12 cellular contexts compared by ENCODE assay signal in the genomic region with DNA sequence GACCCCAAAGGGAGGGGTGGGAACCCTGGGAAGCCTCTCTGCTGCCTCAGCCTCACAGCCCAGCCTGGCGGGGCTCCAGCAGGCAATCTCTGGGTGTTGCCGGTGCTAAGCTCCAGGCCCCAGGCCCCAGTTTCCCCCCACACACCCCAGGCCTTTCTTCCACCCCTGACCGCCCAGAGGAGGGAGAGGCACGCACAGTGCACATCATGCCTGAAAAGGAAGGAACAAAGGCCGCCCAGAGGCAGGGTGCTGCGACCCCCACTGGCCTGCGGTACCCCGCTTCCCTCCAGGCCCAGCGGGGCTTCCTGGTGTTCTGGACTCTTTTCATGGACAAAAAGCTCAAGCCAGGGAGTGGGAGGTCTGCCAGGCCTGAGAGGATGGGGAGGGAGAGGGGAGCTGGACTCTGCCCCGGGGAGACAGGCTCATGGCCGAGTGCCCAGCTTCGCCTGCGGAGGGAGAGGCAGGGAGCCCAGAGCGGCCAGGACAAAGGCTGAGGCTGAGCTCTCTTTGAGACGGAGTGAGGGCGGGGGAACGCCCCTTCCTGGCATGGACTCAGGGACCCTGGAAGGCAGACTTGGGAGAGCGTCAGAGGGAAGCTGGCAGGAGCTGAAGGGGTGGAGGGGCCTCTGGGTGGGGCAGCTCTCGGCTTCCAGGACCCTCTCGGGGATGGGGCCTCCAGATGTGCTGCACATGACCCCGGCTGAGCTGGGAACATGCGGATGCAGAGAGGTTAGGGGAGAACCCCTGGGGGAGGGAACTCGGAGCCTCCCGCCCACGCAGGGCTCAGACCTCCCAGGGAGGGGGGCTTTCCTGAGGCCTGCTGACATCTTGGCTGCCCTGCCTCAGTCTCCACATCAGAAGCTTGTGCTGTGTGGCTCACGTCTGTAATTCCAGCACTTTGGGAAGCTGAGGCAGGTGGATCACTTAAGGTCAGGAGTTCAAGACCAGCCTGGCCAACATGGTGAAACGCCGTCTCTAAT. TPM values are rescaled to one million over a fixed set of nuclear protein-coding genes. Genes with fewer than 3 reads are reported as not detected.
DNase-seq lines count a peak whose midpoint lies in the region; ATAC-seq and TF ChIP-seq lines count a peak whose summit lies in the region.
"Had no signal": no experiment of that assay in that cellular context is flagged by ENCODE, and none has a peak within 500 bp of the region (broad histone marks: within the 10 kb centered on the region; RNA-seq: fewer than 3 reads in every experiment).

No MANE protein-coding gene starts in this region.

- WGBS in right lobe of liver (ENCODE audit: insufficient coverage, low coverage, low lambda C conversion rate, missing lambda C conversion rate), result 31% methylated on average over 7 of the region's 28 CpGs

- H3K4me3 ChIP-seq in right lobe of liver, result peak overlapping the region in 2 of 3 donors; percentile 51 to 53
- H3K4me3 ChIP-seq in upper lobe of right lung, result no peak overlapping the region

- H3K4me1 Mint-ChIP-seq in activated CD8-positive, alpha-beta T cell treated with anti-CD3 and anti-CD28 coated beads, Interleukin-2, amount 10 ng/mL, durations not matched to agents 7 days and 5 days (ENCODE audit: low read depth), result no peaks in the 10 kb centered on the region
- H3K4me1 Mint-ChIP-seq in T-helper 2 cell treated with Interferon-gamma antibody and Interleukin-4, amounts not matched to agents 5 μg/mL and 100 μg/mL, for 36 hours (ENCODE audit: low read depth), result no peaks in the 10 kb centered on the region

- CTCF ChIA-PET in activated CD8-positive, alpha-beta T cell treated with anti-CD3 and anti-CD28 coated beads, Interleukin-2, amount 10 ng/mL, durations not matched to agents 7 days and 5 days (lab: Charles Lee), result interaction anchor here (1.0 to 6.0 kb wide), 5 partner anchors 8 to 20 kb away, joined by 3 to 31 read pairs (median 4); a partner anchor contains a TSS

- H3K27ac ChIP-seq in right lobe of liver (peak overlapping the region in 2 of 3 donors; percentile 70 to 81), upper lobe of right lung (no peak overlapping the region)

- H3K9me3 ChIP-seq in right lobe of liver, result no peaks in the 10 kb centered on the region
- H3K9me3 ChIP-seq in upper lobe of right lung, result no peaks in the 10 kb centered on the region

- TF ChIP-seq CTCF in right lobe of liver (IDR thresholded peaks at IDR 0.05) (no peak), upper lobe of right lung (IDR thresholded peaks at IDR 0.05) (no peak)

- no peaks in the 10 kb centered on the region for H3K9me3 Mint-ChIP-seq in activated CD8-positive, alpha-beta T cell treated with anti-CD3 and anti-CD28 coated beads, Interleukin-2, amount 10 ng/mL, durations not matched to agents 7 days and 5 days (ENCODE audit: insufficient read depth)
- H3K9me3 Mint-ChIP-seq in T-helper 2 cell treated with Interferon-gamma antibody and Interleukin-4, amounts not matched to agents 5 μg/mL and 100 μg/mL, for 36 hours, result no peaks in the 10 kb centered on the region

- H3K27ac Mint-ChIP-seq in activated CD8-positive, alpha-beta T cell treated with anti-CD3 and anti-CD28 coated beads, Interleukin-2, amount 10 ng/mL, durations not matched to agents 7 days and 5 days, result no peak overlapping the region
- no peak overlapping the region for H3K27ac Mint-ChIP-seq in T-helper 2 cell treated with Interferon-gamma antibody and Interleukin-4, amounts not matched to agents 5 μg/mL and 100 μg/mL, for 36 hours

- intact Hi-C loops in right lobe of liver (cut with DNase I), result no loop called here
- intact Hi-C loops in upper lobe of right lung (cut with DNase I), result no loop called here

- no peak overlapping the region for H3K4me3 Mint-ChIP-seq in activated CD8-positive, alpha-beta T cell treated with anti-CD3 and anti-CD28 coated beads, Interleukin-2, amount 10 ng/mL, durations not matched to agents 7 days and 5 days
- H3K4me3 Mint-ChIP-seq in T-helper 2 cell treated with Interferon-gamma antibody and Interleukin-4, amounts not matched to agents 5 μg/mL and 100 μg/mL, for 36 hours, result no peak overlapping the region

- no peaks in the 10 kb centered on the region for H3K36me3 Mint-ChIP-seq in activated CD8-positive, alpha-beta T cell treated with anti-CD3 and anti-CD28 coated beads, Interleukin-2, amount 10 ng/mL, durations not matched to agents 7 days and 5 days (ENCODE audit: low read depth)
- H3K36me3 Mint-ChIP-seq in T-helper 2 cell treated with Interferon-gamma antibody and Interleukin-4, amounts not matched to agents 5 μg/mL and 100 μg/mL, for 36 hours (ENCODE audit: low read depth), result no peaks in the 10 kb centered on the region

- H3K27me3 ChIP-seq in right lobe of liver (no peaks in the 10 kb centered on the region), upper lobe of right lung (peaks cover 32% of the 10 kb centered on the region)

- no peak for TF ChIP-seq POLR2A in right lobe of liver (IDR thresholded peaks at IDR 0.05)

- H3K36me3 ChIP-seq in right lobe of liver, result no peaks in the 10 kb centered on the region
- no peaks in the 10 kb centered on the region for H3K36me3 ChIP-seq in upper lobe of right lung

- POLR2A ChIA-PET in activated CD8-positive, alpha-beta T cell treated with anti-CD3 and anti-CD28 coated beads, Interleukin-2, amount 10 ng/mL, durations not matched to agents 7 days and 5 days (lab: Charles Lee), result no interaction called here

- ATAC-seq in right lobe of liver, result peak; percentile 87 to 91 (median 88)
- peak; percentile 42 for ATAC-seq in upper lobe of right lung
- ATAC-seq in HG03159 (IDR thresholded peaks at IDR 0.05; ENCODE audit: unreplicated experiment), result no peak
- no peak for ATAC-seq in activated CD8-positive, alpha-beta T cell treated with anti-CD3 and anti-CD28 coated beads, Interleukin-2, amount 10 ng/mL, durations not matched to agents 7 days and 5 days
- no peak for ATAC-seq in HG03565 (IDR thresholded peaks at IDR 0.05; ENCODE audit: unreplicated experiment)

- peaks cover 13% of the 10 kb centered on the region for H3K27me3 Mint-ChIP-seq in activated CD8-positive, alpha-beta T cell treated with anti-CD3 and anti-CD28 coated beads, Interleukin-2, amount 10 ng/mL, durations not matched to agents 7 days and 5 days (ENCODE audit: low read depth)
- H3K27me3 Mint-ChIP-seq in T-helper 2 cell treated with Interferon-gamma antibody and Interleukin-4, amounts not matched to agents 5 μg/mL and 100 μg/mL, for 36 hours (ENCODE audit: low read depth), result peaks cover 12% of the 10 kb centered on the region

- peak; percentile 95 for DNase-seq in NCI-H1092 treated with DMSO at 0.1 percent for 48 hours (lab: John Stamatoyannopoulos, UW)
- DNase-seq in cerebellar nuclear complex (lab: John Stamatoyannopoulos, UW), result peak; percentile 30 to 57
- DNase-seq in right lobe of liver, result peak; percentile 96 to 98 (median 96)
- no peak for DNase-seq in upper lobe of right lung
- no peak for DNase-seq in activated CD8-positive, alpha-beta T cell treated with anti-CD3 and anti-CD28 coated beads, Interleukin-2, amount 10 ng/mL, durations not matched to agents 7 days and 5 days
- no peak for DNase-seq in T-helper 2 cell treated with Interferon-gamma antibody and Interleukin-4, amounts not matched to agents 5 μg/mL and 100 μg/mL, for 36 hours (ENCODE audit: low spot score)
- DNase-seq: NCI-H2107 had no signal

- H3K4me1 ChIP-seq in right lobe of liver (peaks cover 2 to 27% (median 11%) of the 10 kb centered on the region in 4 donors), upper lobe of right lung (peaks cover 22% of the 10 kb centered on the region)

RNA-seq across cellular contexts. Expression of a gene that starts 1.8 kb away (rescaled TPM):
- total RNA-seq in right lobe of liver, result 1 to 10 TPM in 2 of 6 experiments, under 1 TPM in 4; 0.50 to 2.1 (median 0.80) TPM
- total RNA-seq in upper lobe of right lung, result 0.41 TPM
- under 1 TPM in 1 of 2 experiments, not detected in 1; 0.34 TPM for total RNA-seq in activated CD8-positive, alpha-beta T cell treated with anti-CD3 and anti-CD28 coated beads, Interleukin-2, amount 10 ng/mL, durations not matched to agents 7 days and 5 days
- total RNA-seq: activated CD8-positive, alpha-beta memory T cell treated with anti-CD3 and anti-CD28 coated beads for 36 hours; subcutaneous adipose tissue had no signal

RNA-seq across cellular contexts. Expression of a gene that starts 9.7 kb away (rescaled TPM):
- total RNA-seq in right lobe of liver (10 to 100 TPM in 5 of 6 experiments, 1 to 10 TPM in 1; 9.3 to 14.9 (median 12.2) TPM), upper lobe of right lung (152 TPM)
- total RNA-seq in activated CD8-positive, alpha-beta T cell treated with anti-CD3 and anti-CD28 coated beads, Interleukin-2, amount 10 ng/mL, durations not matched to agents 7 days and 5 days, result 10 to 100 TPM; 20.1 to 29.9 TPM

RNA-seq across cellular contexts. Expression of a gene that starts 14.7 kb away (rescaled TPM):
- total RNA-seq in right lobe of liver (under 1 TPM in 5 of 6 experiments, not detected in 1; 0.05 to 0.43 (median 0.22) TPM), upper lobe of right lung (0.84 TPM)
- 10 to 100 TPM; 56.8 to 57.0 TPM for total RNA-seq in activated CD8-positive, alpha-beta T cell treated with anti-CD3 and anti-CD28 coated beads, Interleukin-2, amount 10 ng/mL, durations not matched to agents 7 days and 5 days

RNA-seq across cellular contexts. Expression of a gene that starts 21.6 kb away (rescaled TPM):
- total RNA-seq in right lobe of liver, result 1 to 10 TPM; 1.3 to 4.9 (median 1.9) TPM
- 30.7 TPM for total RNA-seq in upper lobe of right lung
- 10 to 100 TPM; 63.1 to 66.8 TPM for total RNA-seq in activated CD8-positive, alpha-beta T cell treated with anti-CD3 and anti-CD28 coated beads, Interleukin-2, amount 10 ng/mL, durations not matched to agents 7 days and 5 days

RNA-seq across cellular contexts. Expression of a gene that starts 23.8 kb away (rescaled TPM):
- total RNA-seq in right lobe of liver (under 1 TPM in 2 of 6 experiments, not detected in 4; 0.12 to 0.13 TPM), upper lobe of right lung (0.81 TPM)
- 1 to 10 TPM; 2.5 to 2.6 TPM for total RNA-seq in activated CD8-positive, alpha-beta T cell treated with anti-CD3 and anti-CD28 coated beads, Interleukin-2, amount 10 ng/mL, durations not matched to agents 7 days and 5 days
- total RNA-seq: kidney epithelial cell had no signal

Comparison
In these comparisons a context has a peak if more than half of its experiments do, and no peak if none do; other contexts are left out.
1. DNase-seq: peak in NCI-H1092 treated with DMSO at 0.1 percent for 48 hours (single experiment), cerebellar nuclear complex (2 of 2) and right lobe of liver (3 of 3); none in upper lobe of right lung (single experiment), activated CD8-positive, alpha-beta T cell treated with anti-CD3 and anti-CD28 coated beads, Interleukin-2, amount 10 ng/mL, durations not matched to agents 7 days and 5 days (single experiment) and T-helper 2 cell treated with Interferon-gamma antibody and Interleukin-4, amounts not matched to agents 5 μg/mL and 100 μg/mL, for 36 hours (single experiment).
2. ATAC-seq: peak in right lobe of liver (4 of 4) and upper lobe of right lung (single experiment); none in HG03159 (single experiment), activated CD8-positive, alpha-beta T cell treated with anti-CD3 and anti-CD28 coated beads, Interleukin-2, amount 10 ng/mL, durations not matched to agents 7 days and 5 days (single experiment) and HG03565 (single experiment).
3. RNA of a gene that starts 14.7 kb away (total RNA-seq): 56.8 to 57.0 TPM in activated CD8-positive, alpha-beta T cell treated with anti-CD3 and anti-CD28 coated beads, Interleukin-2, amount 10 ng/mL, durations not matched to agents 7 days and 5 days; 0.84 TPM in upper lobe of right lung (single experiment) and 0.05 to 0.43 TPM in right lobe of liver; every median in the first group is over 10 times any median in the second.